17 cellular contexts compared by ENCODE assay signal in the genomic region with DNA sequence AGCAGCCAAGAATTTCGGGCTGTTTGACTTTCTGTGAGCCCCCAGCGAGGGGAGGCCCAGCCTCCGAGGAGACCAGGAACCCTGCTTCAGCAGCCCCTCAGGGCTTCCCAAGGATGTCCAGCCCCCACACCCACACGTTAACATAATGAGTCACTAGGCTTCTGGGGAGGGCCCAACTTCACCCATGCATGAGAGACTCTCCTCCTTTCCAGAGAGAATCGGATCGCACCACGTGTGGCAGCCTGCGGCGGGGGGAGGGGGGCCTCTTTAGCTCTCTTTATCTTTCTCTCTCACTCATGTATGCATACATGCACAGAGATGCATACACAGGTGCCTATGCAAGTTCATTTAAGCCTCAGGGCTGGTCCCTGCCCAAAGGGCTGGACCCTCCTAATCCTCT. TPM values are rescaled to one million over a fixed set of nuclear protein-coding genes. Genes with fewer than 3 reads are reported as not detected.
A peak's percentile ranks its signal among the peaks of the same experiment; 100 is the strongest.
DNase-seq lines count a peak whose midpoint lies in the region; ATAC-seq and TF ChIP-seq lines count a peak whose summit lies in the region.
"Had no signal": no experiment of that assay in that cellular context is flagged by ENCODE, and none has a peak within 500 bp of the region (broad histone marks: within the 10 kb centered on the region; RNA-seq: fewer than 3 reads in every experiment).

No MANE protein-coding gene starts in this region.

- H3K27me3 Mint-ChIP-seq in neural crest cell (ENCODE audit: low read depth) = no peaks in the 10 kb centered on the region
- H3K27me3 Mint-ChIP-seq: effector memory CD8-positive, alpha-beta T cell had no signal

- peaks cover 14% of the 10 kb centered on the region for H3K36me3 Mint-ChIP-seq in neural crest cell (ENCODE audit: low read depth)

- no peak for ATAC-seq in activated CD4-positive, CD25-positive, alpha-beta regulatory T cell treated with anti-CD3 and anti-CD28 coated beads, Interleukin-2, amount 50 U/mL, for 24 hours
- ATAC-seq: effector memory CD8-positive, alpha-beta T cell; psoas muscle had no signal

- TF ChIP-seq CTCF in choroid plexus epithelial cell (conservative IDR thresholded peaks at IDR 0.05; ENCODE audit: low read depth, low read length) (no peak), neural crest cell (conservative IDR thresholded peaks at IDR 0.05) (no peak)

- peak overlapping the region; percentile 41 for H3K4me3 Mint-ChIP-seq in neural crest cell
- H3K4me3 Mint-ChIP-seq: CD4-positive, CD25-positive, alpha-beta regulatory T cell; effector memory CD8-positive, alpha-beta T cell had no signal

- no peaks in the 10 kb centered on the region for H3K9me3 Mint-ChIP-seq in neural crest cell
- H3K9me3 Mint-ChIP-seq: effector memory CD8-positive, alpha-beta T cell had no signal

- DNase-seq in ELF-1 (ENCODE audit: low read depth, low spot score) (peak; percentile 68), M059J (ENCODE audit: low read depth) (peak; percentile 88), choroid plexus epithelial cell (ENCODE audit: low read depth) (peak; percentile 66), neural crest cell (ENCODE audit: low read depth, low spot score) (no peak), NCI-H2081 (lab: John Stamatoyannopoulos, UW) (no peak), NCI-H146 (lab: John Stamatoyannopoulos, UW) (no peak)
- DNase-seq in activated CD8-positive, alpha-beta memory T cell treated with anti-CD3 and anti-CD28 coated beads, Interleukin-2, amount 50 U/mL, for 4 hours = no peak
- DNase-seq: amygdala; CD4-positive, CD25-positive, alpha-beta regulatory T cell; effector memory CD8-positive, alpha-beta T cell; hippocampal formation; midbrain; psoas muscle; stimulated activated CD4-positive, alpha-beta T cell treated with anti-CD3 and anti-CD28 coated beads, Interleukin-4, amount 100 ng/mL, for 1 hour had no signal

- H3K4me1 Mint-ChIP-seq in neural crest cell = peaks cover 21% of the 10 kb centered on the region

- H3K27ac Mint-ChIP-seq in neural crest cell (ENCODE audit: unreplicated experiment) = no peak overlapping the region
- H3K27ac Mint-ChIP-seq: CD4-positive, CD25-positive, alpha-beta regulatory T cell had no signal

- no peak overlapping the region for H3K4me3 ChIP-seq in choroid plexus epithelial cell (ENCODE audit: low read depth, low read length)
- H3K4me3 ChIP-seq: psoas muscle had no signal

RNA-seq across cellular contexts. Expression of gene AP2M1, which starts 3.1 kb away (rescaled TPM):
- total RNA-seq in M059J (2014; rRNA removed; shearing (Covaris generic)) = 676 and 795 TPM in 2 replicates
- total RNA-seq in neural crest cell = 271 and 289 TPM in 2 replicates

RNA-seq across cellular contexts. Expression of gene ABCF3, which starts 14.4 kb away (rescaled TPM):
- 27.4 and 43.4 TPM in 2 replicates for total RNA-seq in M059J (2014; rRNA removed; shearing (Covaris generic))
- 63.9 and 67.3 TPM in 2 replicates for total RNA-seq in neural crest cell

RNA-seq across cellular contexts. Expression of gene DVL3, which starts 16.4 kb away (rescaled TPM):
- total RNA-seq in M059J (2014; rRNA removed; shearing (Covaris generic)) = 21.2 and 30.3 TPM in 2 replicates
- 90.9 and 93.8 TPM in 2 replicates for total RNA-seq in neural crest cell

RNA-seq across cellular contexts. Expression of gene EIF2B5, which starts 36.4 kb away (rescaled TPM):
- total RNA-seq in M059J (2014; rRNA removed; shearing (Covaris generic)) = 29.4 and 43.6 TPM in 2 replicates
- 54.8 and 57.7 TPM in 2 replicates for total RNA-seq in neural crest cell

RNA-seq across cellular contexts. Expression of gene VWA5B2, which starts 57.8 kb away (rescaled TPM):
- not detected in 2 replicates for total RNA-seq in M059J (2014; rRNA removed; shearing (Covaris generic))
- total RNA-seq in neural crest cell = 0.36 and 0.56 TPM in 2 replicates
- total RNA-seq: CD4-positive, CD25-positive, alpha-beta regulatory T cell; OCI-LY7; T-helper 2 cell treated with Interferon-gamma antibody and Interleukin-4, amounts not matched to agents 100 ng/mL and 5 ng/mL, for 36 hours had no signal

Comparison
In these comparisons a context has a peak if more than half of its experiments do, and no peak if none do; other contexts are left out.
1. DNase-seq: peak in ELF-1 (single experiment), M059J (single experiment) and choroid plexus epithelial cell (single experiment); none in neural crest cell (single experiment), NCI-H2081 (0 of 2), NCI-H146 (single experiment) and activated CD8-positive, alpha-beta memory T cell treated with anti-CD3 and anti-CD28 coated beads, Interleukin-2, amount 50 U/mL, for 4 hours (single experiment).